In the genomic region with DNA sequence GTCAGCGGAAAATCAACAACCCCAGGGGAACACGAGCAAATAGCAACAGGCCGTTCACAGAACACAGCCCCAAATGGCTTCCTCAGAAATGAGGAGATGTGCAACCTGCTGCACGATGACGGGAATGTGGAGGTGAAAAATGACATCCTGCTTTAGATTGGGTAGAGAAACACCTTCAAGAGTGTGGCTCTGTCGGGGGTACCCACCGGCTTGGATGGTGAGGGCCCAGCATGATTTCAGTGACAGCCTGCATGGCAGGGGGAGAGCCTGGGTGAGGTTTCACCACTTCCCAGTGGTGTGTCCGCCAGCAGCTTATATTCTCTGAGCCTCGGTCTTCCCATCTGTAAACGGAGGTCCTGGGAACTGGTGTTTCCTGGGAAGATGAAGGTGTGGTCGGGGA, we compare ENCODE assay signal across 19 cellular contexts.
DNase-seq lines count a peak whose midpoint lies in the region; ATAC-seq and TF ChIP-seq lines count a peak whose summit lies in the region.
"Had no signal": no experiment of that assay in that cellular context is flagged by ENCODE, and none has a peak within 500 bp of the region (broad histone marks: within the 10 kb centered on the region; RNA-seq: fewer than 3 reads in every experiment).

No MANE protein-coding gene starts in this region.

- peaks cover 6% of the 10 kb centered on the region for H3K36me3 Mint-ChIP-seq in endothelial cell (ENCODE audit: low read depth, unreplicated experiment)
- H3K36me3 Mint-ChIP-seq: CD14-positive monocyte; CD8-positive, alpha-beta memory T cell had no signal

- H3K4me1 Mint-ChIP-seq in endothelial cell (ENCODE audit: unreplicated experiment): peaks cover 43% of the 10 kb centered on the region
- H3K4me1 Mint-ChIP-seq: CD14-positive monocyte; CD8-positive, alpha-beta memory T cell had no signal

- H3K4me3 Mint-ChIP-seq in endothelial cell (ENCODE audit: unreplicated experiment): no peak overlapping the region
- H3K4me3 Mint-ChIP-seq: CD4-positive, alpha-beta T cell had no signal

- no peaks in the 10 kb centered on the region for H3K27me3 ChIP-seq in right cardiac atrium (ENCODE audit: control insufficient read depth, insufficient read depth)
- peaks cover 0 to 15% (median 0%) of the 10 kb centered on the region in 7 donors for H3K27me3 ChIP-seq in heart right ventricle
- peaks cover 0 to 17% (median 0%) of the 10 kb centered on the region in 3 donors for H3K27me3 ChIP-seq in psoas muscle (ENCODE audit: insufficient read depth in 3 of 3, low read length in 2 of 3)

- TF ChIP-seq CTCF in heart right ventricle (IDR thresholded peaks at IDR 0.05): no peak
- no peak for TF ChIP-seq CTCF in NB4 (IDR thresholded peaks at IDR 0.05; ENCODE audit: low read depth, low read length)
- no peak for TF ChIP-seq CTCF in endothelial cell (IDR thresholded peaks at IDR 0.05; ENCODE audit: unreplicated experiment)
- no peak for TF ChIP-seq CTCF in psoas muscle (IDR thresholded peaks at IDR 0.05)

- no peaks in the 10 kb centered on the region for H3K9me3 Mint-ChIP-seq in endothelial cell (ENCODE audit: unreplicated experiment)
- H3K9me3 Mint-ChIP-seq: CD4-positive, alpha-beta T cell had no signal

- intact Hi-C loops in right cardiac atrium (cut with DNase I) (no loop called here), heart right ventricle (cut with DNase I) (no loop called here), psoas muscle (cut with DNase I) (no loop called here)

- WGBS in right cardiac atrium: 89% methylated on average over 11 of the region's 11 CpGs
- WGBS in heart right ventricle, 2 donors: 86 to 87% methylated on average over 11 of the region's 11 CpGs
- WGBS in psoas muscle, 3 donors: 87 to 90% (median 89%) methylated on average over 10 to 11 of the region's 11 CpGs

- ATAC-seq in right cardiac atrium (no peak), heart right ventricle (no peak), psoas muscle (no peak), GM19463 (IDR thresholded peaks at IDR 0.05; ENCODE audit: unreplicated experiment) (no peak), GM19035 (IDR thresholded peaks at IDR 0.05; ENCODE audit: unreplicated experiment) (no peak)
- ATAC-seq: GM12878 had no signal

- H3K9me3 ChIP-seq in right cardiac atrium (ENCODE audit: control insufficient read depth, low read length) (no peaks in the 10 kb centered on the region), heart right ventricle (peaks cover 0 to 8% (median 0%) of the 10 kb centered on the region in 11 donors), psoas muscle (no peaks in the 10 kb centered on the region)

- H3K27ac Mint-ChIP-seq in endothelial cell (ENCODE audit: unreplicated experiment): peak overlapping the region; percentile 16
- H3K27ac Mint-ChIP-seq: CD4-positive, alpha-beta T cell; CD8-positive, alpha-beta memory T cell had no signal

- H3K36me3 ChIP-seq in heart right ventricle: no peaks in the 10 kb centered on the region
- H3K36me3 ChIP-seq in psoas muscle (ENCODE audit: insufficient read depth in 1 of 2, low read depth in 1 of 2): no peaks in the 10 kb centered on the region

- H3K4me1 ChIP-seq in right cardiac atrium (ENCODE audit: control insufficient read depth, insufficient read depth, low read length): peaks cover 6% of the 10 kb centered on the region
- peaks cover 8 to 43% (median 27%) of the 10 kb centered on the region in 9 donors for H3K4me1 ChIP-seq in heart right ventricle
- H3K4me1 ChIP-seq in psoas muscle: peaks cover 8% of the 10 kb centered on the region

- DNase-seq in right cardiac atrium: peak; percentile 2 to 26 (median 7)
- DNase-seq in heart right ventricle: no peak
- peak; percentile 38 for DNase-seq in NB4 (ENCODE audit: low read depth)
- DNase-seq in endothelial cell (ENCODE audit: low spot score): no peak
- peak; percentile 3 to 28 for DNase-seq in psoas muscle
- no peak for DNase-seq in NK-92 (lab: John Stamatoyannopoulos, UW; ENCODE audit: unreplicated experiment)
- DNase-seq: CD4-positive, alpha-beta T cell; CD8-positive, alpha-beta memory T cell; DMS 273 treated with DMSO at 0.1 percent for 48 hours; DMS79; EL; GDM1; GM23248; H7; HCEC 1CT had no signal

- no peak for TF ChIP-seq POLR2A in NB4 (IDR thresholded peaks at IDR 0.05; ENCODE audit: extremely low read depth, insufficient read length)

- H3K27me3 Mint-ChIP-seq in endothelial cell (ENCODE audit: unreplicated experiment): peaks cover 16% of the 10 kb centered on the region

- H3K27ac ChIP-seq in right cardiac atrium (ENCODE audit: low read length) (no peak overlapping the region), heart right ventricle (peak overlapping the region in 1 of 10 donors; percentile 14), psoas muscle (no peak overlapping the region)
- H3K27ac ChIP-seq: GM23248 had no signal

- H3K4me3 ChIP-seq in right cardiac atrium (ENCODE audit: low read length): no peak overlapping the region
- H3K4me3 ChIP-seq in heart right ventricle: no peak overlapping the region
- H3K4me3 ChIP-seq in NB4 (ENCODE audit: low read depth, low read length): no peak overlapping the region
- H3K4me3 ChIP-seq in psoas muscle: no peak overlapping the region
- H3K4me3 ChIP-seq: GM12878, GM23248 had no signal

Comparison
In these comparisons a context has a peak if more than half of its experiments do, and no peak if none do; other contexts are left out.
1. DNase-seq: peak in right cardiac atrium (3 of 3), NB4 (single experiment) and psoas muscle (2 of 2); none in heart right ventricle (0 of 2), endothelial cell (single experiment) and NK-92 (single experiment).